Comparison of ENCODE assay signal across 9 cellular contexts in genomic region chr1:92949937-92950817, GRCh38. TPM values are rescaled to one million over a fixed set of nuclear protein-coding genes. Genes with fewer than 3 reads are reported as not detected.
DNase-seq lines count a peak whose midpoint lies in the region; ATAC-seq and TF ChIP-seq lines count a peak whose summit lies in the region.
"Had no signal": no experiment of that assay in that cellular context is flagged by ENCODE, and none has a peak within 500 bp of the region (broad histone marks: within the 10 kb centered on the region; RNA-seq: fewer than 3 reads in every experiment).

No MANE protein-coding gene starts in this region.

- in situ Hi-C loops in gastrocnemius medialis (cut with MboI; ENCODE audit: low sequenced_read_pairs in 4 of 4): no loop called here

- ATAC-seq in GM21619 (IDR thresholded peaks at IDR 0.05; ENCODE audit: unreplicated experiment): peak; percentile 31
- peak; percentile 92 for ATAC-seq in SK-N-SH treated with all-trans-retinoic acid at 6 μM for 48 hours
- ATAC-seq in HG03521 (IDR thresholded peaks at IDR 0.05; ENCODE audit: unreplicated experiment): no peak
- ATAC-seq in gastrocnemius medialis: no peak

- peaks cover 20 to 32% of the 10 kb centered on the region in 2 donors for H3K4me1 ChIP-seq in gastrocnemius medialis

- H3K9me3 Mint-ChIP-seq in activated T-cell treated with anti-CD3 and anti-CD28 coated beads, Interleukin-2, amount 50 U/mL, for 24 hours: no peaks in the 10 kb centered on the region

- peak overlapping the region in 1 of 4 donors; percentile 11 for H3K27ac ChIP-seq in gastrocnemius medialis

- TF ChIP-seq CTCF in gastrocnemius medialis (IDR thresholded peaks at IDR 0.05 in 4 of 5, conservative IDR thresholded peaks at IDR 0.05 in 1 of 5): no peak

- H3K9me3 ChIP-seq in gastrocnemius medialis: no peaks in the 10 kb centered on the region

- intact Hi-C loops in gastrocnemius medialis (cut with DNase I; ENCODE audit: low total_unique reads): no loop called here

- no peaks in the 10 kb centered on the region for H3K36me3 Mint-ChIP-seq in activated T-cell treated with anti-CD3 and anti-CD28 coated beads, Interleukin-2, amount 50 U/mL, for 24 hours (ENCODE audit: low read depth)

- peak; percentile 40 for DNase-seq in AG08396 (ENCODE audit: low spot score)
- DNase-seq in globus pallidus (ENCODE audit: low spot score): peak; percentile 66
- no peak for DNase-seq in NCI-H82 (lab: John Stamatoyannopoulos, UW)
- DNase-seq in activated T-cell treated with anti-CD3 and anti-CD28 coated beads, Interleukin-2, amount 50 U/mL, for 24 hours: no peak
- no peak for DNase-seq in gastrocnemius medialis
- DNase-seq: activated effector memory CD4-positive, alpha-beta T cell treated with Interleukin-2 at 50 U/mL for 16 hours had no signal

- H3K4me1 Mint-ChIP-seq in activated T-cell treated with anti-CD3 and anti-CD28 coated beads, Interleukin-2, amount 50 U/mL, for 24 hours (ENCODE audit: low read depth): peaks cover 27% of the 10 kb centered on the region

- no peaks in the 10 kb centered on the region for H3K27me3 ChIP-seq in gastrocnemius medialis

- no peak for TF ChIP-seq POLR2A in gastrocnemius medialis (IDR thresholded peaks at IDR 0.05)

- H3K27me3 Mint-ChIP-seq in activated T-cell treated with anti-CD3 and anti-CD28 coated beads, Interleukin-2, amount 50 U/mL, for 24 hours: no peaks in the 10 kb centered on the region

- no peak overlapping the region for H3K27ac Mint-ChIP-seq in activated T-cell treated with anti-CD3 and anti-CD28 coated beads, Interleukin-2, amount 50 U/mL, for 24 hours

- no peak overlapping the region for H3K4me3 ChIP-seq in gastrocnemius medialis

- H3K36me3 ChIP-seq in gastrocnemius medialis: no peaks in the 10 kb centered on the region

- H3K4me3 Mint-ChIP-seq in activated T-cell treated with anti-CD3 and anti-CD28 coated beads, Interleukin-2, amount 50 U/mL, for 24 hours: no peak overlapping the region

TF ChIP-seq in SK-N-SH treated with all-trans-retinoic acid at 6 μM for 48 hours, 23 proteins besides CTCF, POLR2A, EP300 and RAD21:
- TF ChIP-seq OSR1 (CRISPR knock-in tag; IDR thresholded peaks at IDR 0.05): no peak
- TF ChIP-seq GLIS3 (CRISPR knock-in tag; IDR thresholded peaks at IDR 0.05): no peak
- TF ChIP-seq ZNF8 (CRISPR knock-in tag; IDR thresholded peaks at IDR 0.05): no peak
- TF ChIP-seq ISL1 (CRISPR knock-in tag; IDR thresholded peaks at IDR 0.05): no peak
- no peak for TF ChIP-seq ZNF70 (CRISPR knock-in tag; IDR thresholded peaks at IDR 0.05)
- TF ChIP-seq, protein P1, sequence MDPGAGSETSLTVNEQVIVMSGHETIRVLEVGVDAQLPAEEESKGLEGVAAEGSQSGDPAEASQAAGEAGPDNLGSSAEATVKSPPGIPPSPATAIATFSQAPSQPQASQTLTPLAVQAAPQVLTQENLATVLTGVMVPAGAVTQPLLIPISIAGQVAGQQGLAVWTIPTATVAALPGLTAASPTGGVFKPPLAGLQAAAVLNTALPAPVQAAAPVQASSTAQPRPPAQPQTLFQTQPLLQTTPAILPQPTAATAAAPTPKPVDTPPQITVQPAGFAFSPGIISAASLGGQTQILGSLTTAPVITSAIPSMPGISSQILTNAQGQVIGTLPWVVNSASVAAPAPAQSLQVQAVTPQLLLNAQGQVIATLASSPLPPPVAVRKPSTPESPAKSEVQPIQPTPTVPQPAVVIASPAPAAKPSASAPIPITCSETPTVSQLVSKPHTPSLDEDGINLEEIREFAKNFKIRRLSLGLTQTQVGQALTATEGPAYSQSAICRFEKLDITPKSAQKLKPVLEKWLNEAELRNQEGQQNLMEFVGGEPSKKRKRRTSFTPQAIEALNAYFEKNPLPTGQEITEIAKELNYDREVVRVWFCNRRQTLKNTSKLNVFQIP (CRISPR knock-in tag; IDR thresholded peaks at IDR 0.05; ENCODE audit: borderline replicate concordance, low read depth): no peak
- no peak for TF ChIP-seq BACH2 (CRISPR knock-in tag; IDR thresholded peaks at IDR 0.05; ENCODE audit: borderline replicate concordance)

RNA-seq across cellular contexts. Expression of gene DIPK1A, which starts 11.1 kb away (rescaled TPM):
- 1 to 10 TPM; 3.3 to 9.2 (median 4.7) TPM for total RNA-seq in gastrocnemius medialis

Comparison
In these comparisons a context has a peak if more than half of its experiments do, and no peak if none do; other contexts are left out.
1. DNase-seq: peak in AG08396 (single experiment) and globus pallidus (single experiment); none in NCI-H82 (single experiment), activated T-cell treated with anti-CD3 and anti-CD28 coated beads, Interleukin-2, amount 50 U/mL, for 24 hours (single experiment) and gastrocnemius medialis (0 of 2).
2. ATAC-seq: peak in GM21619 (single experiment) and SK-N-SH treated with all-trans-retinoic acid at 6 μM for 48 hours (single experiment); none in HG03521 (single experiment) and gastrocnemius medialis (0 of 2).